Comparison of ENCODE assay signal across 10 cellular contexts in genomic region chr22:23281053-23281405, GRCh38.
DNase-seq lines count a peak whose midpoint lies in the region; ATAC-seq and TF ChIP-seq lines count a peak whose summit lies in the region.
"Had no signal": no experiment of that assay in that cellular context is flagged by ENCODE, and none has a peak within 500 bp of the region (broad histone marks: within the 10 kb centered on the region; RNA-seq: fewer than 3 reads in every experiment).

No MANE protein-coding gene starts in this region.

- H3K79me2 ChIP-seq in HCT116 (ENCODE audit: insufficient read depth, low read length): no peaks in the 10 kb centered on the region; the same call in 1 of the 2 replicates

- no peak overlapping the region for H2AFZ ChIP-seq in HCT116 (ENCODE audit: low read depth, low read length, poor library complexity, severe bottlenecking)

- 100% methylated on average over 4 of the region's 11 CpGs for WGBS in esophagus muscularis mucosa

- peaks cover 7 to 18% of the 10 kb centered on the region in 2 experiments; a peak in 2 of 4 replicates for H3K36me3 ChIP-seq in HCT116 (ENCODE audit: control insufficient read depth in 1 of 2, insufficient read depth in 2 of 2, low read length in 2 of 2)
- H3K36me3 ChIP-seq in RWPE2 (ENCODE audit: low read depth): peaks cover 73% of the 10 kb centered on the region
- H3K36me3 ChIP-seq in esophagus muscularis mucosa: peaks cover 0 to 70% (median 55%) of the 10 kb centered on the region in 4 donors
- H3K36me3 ChIP-seq: BE2C had no signal

- peaks cover 18 to 23% of the 10 kb centered on the region in 2 experiments for H3K4me1 ChIP-seq in HCT116 (ENCODE audit: control insufficient read depth in 1 of 2, insufficient read depth in 2 of 2, low read length in 2 of 2)
- peaks cover 45% of the 10 kb centered on the region for H3K4me1 ChIP-seq in RWPE2 (ENCODE audit: insufficient read depth, poor library complexity, severe bottlenecking)
- peaks cover 48 to 85% (median 82%) of the 10 kb centered on the region in 4 donors for H3K4me1 ChIP-seq in esophagus muscularis mucosa
- H3K4me1 ChIP-seq: BE2C had no signal

- POLR2A ChIA-PET in HCT116 (lab: Charles Lee): no interaction called here

- H3K9ac ChIP-seq in HCT116 (ENCODE audit: low read length): no peak overlapping the region

- no peaks in the 10 kb centered on the region for H3K27me3 ChIP-seq in HCT116 (ENCODE audit: insufficient read depth, low read length)
- H3K27me3 ChIP-seq in RWPE2 (ENCODE audit: insufficient read depth, poor library complexity, severe bottlenecking): no peaks in the 10 kb centered on the region
- H3K27me3 ChIP-seq in esophagus muscularis mucosa: no peaks in the 10 kb centered on the region
- H3K27me3 ChIP-seq: BE2C had no signal

- H3K9me3 ChIP-seq in HCT116 (ENCODE audit: control insufficient read depth in 1 of 2, insufficient read depth in 1 of 2, low read depth in 1 of 2, low read length in 2 of 2): no peaks in the 10 kb centered on the region
- H3K9me3 ChIP-seq in RWPE2 (ENCODE audit: severe bottlenecking): peaks cover 4% of the 10 kb centered on the region
- no peaks in the 10 kb centered on the region for H3K9me3 ChIP-seq in esophagus muscularis mucosa
- H3K9me3 ChIP-seq: BE2C had no signal

- TF ChIP-seq CTCF in HCT116 (IDR thresholded peaks at IDR 0.05 in 2 of 3, conservative IDR thresholded peaks at IDR 0.05 in 1 of 3; ENCODE audit: borderline replicate concordance in 1 of 3, insufficient read depth in 1 of 3, low read depth in 2 of 3, low read length in 2 of 3) (no peak), RWPE2 (IDR thresholded peaks at IDR 0.05; ENCODE audit: poor library complexity, severe bottlenecking) (no peak), esophagus muscularis mucosa (IDR thresholded peaks at IDR 0.05) (no peak)

- H3K4me2 ChIP-seq in HCT116 (ENCODE audit: low read length): peak overlapping the region; percentile 77

- intact Hi-C loops in HCT116 (cut with micrococcal nuclease) (no loop called here), esophagus muscularis mucosa (cut with DNase I) (no loop called here)

- DNase-seq in HCT116 (ENCODE audit: low read depth, low spot score) (no peak), RWPE2 (ENCODE audit: low spot score) (peak; percentile 53), esophagus muscularis mucosa (ENCODE audit: extremely low spot score) (no peak), erythroblast (lab: John Stamatoyannopoulos, UW) (no peak), kidney tubule cell (ENCODE audit: low spot score) (no peak), NCI-H69 (lab: John Stamatoyannopoulos, UW) (no peak)
- no peak for DNase-seq in activated CD4-positive, CD25-positive, alpha-beta regulatory T cell treated with anti-CD3 and anti-CD28 coated beads, Interleukin-2, amount 50 U/mL, for 72 hours
- DNase-seq: NCI-H1417 treated with DMSO at 0.1 percent for 48 hours had no signal

- RAD21 ChIA-PET in HCT116 (lab: Charles Lee; ENCODE audit: low non-redundant PET in 1 of 2, low total read pairs in 2 of 2, uncharacterized antibody in 2 of 2, unreplicated experiment in 2 of 2): no interaction called here

- H3K9me2 ChIP-seq in HCT116 (ENCODE audit: insufficient read depth): no peaks in the 10 kb centered on the region

- CTCF ChIA-PET in HCT116 (lab: Charles Lee): interaction anchor here (2.2 kb wide), 1 partner anchor 125 kb away, joined by 13 read pairs; no protein-coding TSS in a partner anchor

- no peak for TF ChIP-seq EP300 in esophagus muscularis mucosa (IDR thresholded peaks at IDR 0.05)

- H3K27ac ChIP-seq in HCT116 (ENCODE audit: low read depth, low read length) (peak overlapping the region; percentile 61), RWPE2 (ENCODE audit: poor library complexity, severe bottlenecking) (peak overlapping the region; percentile 77), esophagus muscularis mucosa (replicated peaks in 1 of 4) (peak overlapping the region; percentile 83 to 90 (median 88)), skin epidermis (peak overlapping the region in 17 of 21 experiments; percentile 6 to 89 (median 69))

- no peak for ATAC-seq in HCT116
- ATAC-seq in RWPE2 (ENCODE audit: low read depth): no peak

- H4K20me1 ChIP-seq in HCT116 (ENCODE audit: insufficient read depth): no peaks in the 10 kb centered on the region

- TF ChIP-seq RAD21 in HCT116 (IDR thresholded peaks at IDR 0.05; ENCODE audit: low read depth): no peak

- H3K4me3 ChIP-seq in HCT116 (replicated peaks in 1 of 2; ENCODE audit: low read depth in 1 of 2, low read length in 2 of 2) (no peak overlapping the region), RWPE2 (ENCODE audit: severe bottlenecking) (no peak overlapping the region), esophagus muscularis mucosa (no peak overlapping the region), skin epidermis (no peak overlapping the region)

- BruUV-seq in HCT116 (replicated peaks; lab: Mats Ljungman, UMichigan): no TSS peak

- TF ChIP-seq POLR2A in HCT116 (IDR thresholded peaks at IDR 0.05; ENCODE audit: borderline replicate concordance, extremely low read depth, insufficient read depth, insufficient read length) (no peak), esophagus muscularis mucosa (IDR thresholded peaks at IDR 0.05; ENCODE audit: low read depth) (no peak), erythroblast (IDR thresholded peaks at IDR 0.05; ENCODE audit: low read length) (no peak)

TF ChIP-seq in HCT116, 20 proteins besides CTCF, POLR2A, EP300 and RAD21:
- TF ChIP-seq SP1 (IDR thresholded peaks at IDR 0.05; ENCODE audit: low read depth) (no peak), ZFX (IDR thresholded peaks at IDR 0.05) (no peak), YY1 (IDR thresholded peaks at IDR 0.05; ENCODE audit: extremely low read depth, insufficient replicate concordance, low read depth, low read length) (no peak), SIN3A (IDR thresholded peaks at IDR 0.05; ENCODE audit: low read depth) (no peak), TCF7L2 (IDR thresholded peaks at IDR 0.05; ENCODE audit: borderline replicate concordance, extremely low read depth, insufficient read depth, insufficient read length) (no peak), CEBPB (IDR thresholded peaks at IDR 0.05; ENCODE audit: low read depth) (no peak), POLR2AphosphoS5 (IDR thresholded peaks at IDR 0.05; ENCODE audit: low read depth, low read length) (no peak), EZH2 (IDR thresholded peaks at IDR 0.05) (no peak), EGR1 (IDR thresholded peaks at IDR 0.05; ENCODE audit: low read depth) (no peak), ELF1 (IDR thresholded peaks at IDR 0.05; ENCODE audit: borderline replicate concordance, low read depth) (no peak), CBX3 (IDR thresholded peaks at IDR 0.05; ENCODE audit: low read depth) (no peak), SRF (IDR thresholded peaks at IDR 0.05; ENCODE audit: low read depth) (no peak), REST (IDR thresholded peaks at IDR 0.05; ENCODE audit: low read depth) (no peak)
